In the genomic region with DNA sequence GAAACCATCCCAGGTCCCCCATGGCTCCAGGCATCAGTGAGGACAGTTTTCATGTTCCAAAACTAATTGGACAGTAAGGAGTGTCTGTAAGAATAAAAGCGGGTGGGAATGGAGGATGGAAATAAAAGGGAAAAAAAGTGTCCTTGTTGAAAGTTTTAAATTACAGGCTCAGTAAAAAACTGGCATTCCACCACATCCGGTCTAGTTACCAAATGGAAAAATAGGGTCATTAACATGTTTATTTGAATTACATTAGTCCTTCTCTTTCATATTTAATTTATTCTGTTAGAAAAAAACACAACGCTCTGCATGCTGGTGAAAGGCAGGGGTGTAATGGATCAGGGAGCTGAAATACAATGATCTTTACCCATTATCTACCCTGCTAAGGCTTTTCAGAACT, we compare ENCODE assay signal across 12 cellular contexts.
DNase-seq lines count a peak whose midpoint lies in the region; ATAC-seq and TF ChIP-seq lines count a peak whose summit lies in the region.
"Had no signal": no experiment of that assay in that cellular context is flagged by ENCODE, and none has a peak within 500 bp of the region (broad histone marks: within the 10 kb centered on the region; RNA-seq: fewer than 3 reads in every experiment).

No MANE protein-coding gene starts in this region.

- no peak for TF ChIP-seq EP300 in tibial nerve (IDR thresholded peaks at IDR 0.05)

- no peaks in the 10 kb centered on the region for H3K36me3 ChIP-seq in tibial nerve
- H3K36me3 ChIP-seq in CD4-positive, alpha-beta memory T cell (ENCODE audit: insufficient read depth, low read length): no peaks in the 10 kb centered on the region

- peaks cover 0 to 88% (median 22%) of the 10 kb centered on the region in 4 donors for H3K4me1 ChIP-seq in tibial nerve
- H3K4me1 ChIP-seq in CD4-positive, alpha-beta memory T cell (ENCODE audit: insufficient read depth, low read length): no peaks in the 10 kb centered on the region

- H3K36me3 Mint-ChIP-seq in CD4-positive, alpha-beta memory T cell: peaks cover 0 to 9% of the 10 kb centered on the region in 2 donors

- WGBS in tibial nerve, 2 donors: 23 to 26% methylated on average over 3 of the region's 3 CpGs

- no peak for TF ChIP-seq CTCF in tibial nerve (IDR thresholded peaks at IDR 0.05)

- H3K4me3 ChIP-seq in tibial nerve: no peak overlapping the region
- no peak overlapping the region for H3K4me3 ChIP-seq in CD4-positive, alpha-beta memory T cell (ENCODE audit: low read length in 2 of 2)
- H3K4me3 ChIP-seq: mucosa of descending colon had no signal

- no peaks in the 10 kb centered on the region for H3K9me3 ChIP-seq in tibial nerve
- H3K9me3 ChIP-seq in CD4-positive, alpha-beta memory T cell (ENCODE audit: control insufficient read depth in 1 of 2, low read length in 2 of 2): no peaks in the 10 kb centered on the region
- H3K9me3 ChIP-seq: mucosa of descending colon had no signal

- intact Hi-C loops in Right ventricle myocardium superior (cut with DNase I) (no loop called here), left ventricle myocardium superior (cut with micrococcal nuclease) (no loop called here), left colon (cut with DNase I, micrococcal nuclease) (no loop called here)
- intact Hi-C loops in CD4-positive, alpha-beta memory T cell (cut with micrococcal nuclease): no loop called here

- POLR2A ChIA-PET in CD4-positive, alpha-beta memory T cell (lab: Charles Lee; ENCODE audit: partially characterized antibody): no interaction called here

- no peak overlapping the region for H3K27ac Mint-ChIP-seq in CD4-positive, alpha-beta memory T cell

- H3K9me3 Mint-ChIP-seq in CD4-positive, alpha-beta memory T cell: no peaks in the 10 kb centered on the region

- no peak overlapping the region for H3K4me3 Mint-ChIP-seq in CD4-positive, alpha-beta memory T cell

- peaks cover 4 to 12% (median 9%) of the 10 kb centered on the region in 4 donors for H3K4me1 Mint-ChIP-seq in CD4-positive, alpha-beta memory T cell

- DNase-seq in Right ventricle myocardium superior (no peak), left ventricle myocardium superior (no peak), lung microvascular endothelial cell (ENCODE audit: low read depth in 2 of 2) (peak; percentile 47 to 84), tibial nerve (ENCODE audit: low spot score in 2 of 2) (no peak), left colon (no peak)
- DNase-seq in CD4-positive, alpha-beta memory T cell: no peak
- DNase-seq: mucosa of descending colon; NCI-H1436 treated with DMSO at 0.1 percent for 48 hours; NK-92 treated with Interleukin-12 subunit alpha and Interleukin-12 subunit beta, amount 100 ng/mL, for 24 hours; stimulated activated CD4-positive, alpha-beta T cell treated with anti-CD3 and anti-CD28 coated beads, Interleukin-1b, Interleukin-23, amount 100 ng/mL, for 48 hours had no signal

- CTCF ChIA-PET in CD4-positive, alpha-beta memory T cell (lab: Charles Lee; ENCODE audit: partially characterized antibody): interaction anchor here (0.9 kb wide), 1 partner anchor 9 kb away, joined by 3 read pairs; no protein-coding TSS in a partner anchor

- ATAC-seq in Right ventricle myocardium superior (ENCODE audit: poor library complexity) (peak; percentile 7), left ventricle myocardium superior (no peak), left colon (no peak), GM19351 (IDR thresholded peaks at IDR 0.05; ENCODE audit: unreplicated experiment) (no peak)
- ATAC-seq: mucosa of descending colon had no signal

- no peaks in the 10 kb centered on the region for H3K27me3 Mint-ChIP-seq in CD4-positive, alpha-beta memory T cell

- H3K27ac ChIP-seq in cingulate gyrus (ENCODE audit: low read depth, low read length): peak overlapping the region; percentile 43
- H3K27ac ChIP-seq in tibial nerve: peak overlapping the region in 3 of 4 donors; percentile 12 to 70 (median 70)
- H3K27ac ChIP-seq in CD4-positive, alpha-beta memory T cell (ENCODE audit: low read depth, low read length): no peak overlapping the region

- no peak for TF ChIP-seq POLR2A in tibial nerve (IDR thresholded peaks at IDR 0.05)

- H3K27me3 ChIP-seq in tibial nerve: no peaks in the 10 kb centered on the region
- H3K27me3 ChIP-seq in CD4-positive, alpha-beta memory T cell (ENCODE audit: insufficient read depth, low read length): no peaks in the 10 kb centered on the region

Comparison
In these comparisons a context has a peak if more than half of its experiments do, and no peak if none do; other contexts are left out.
1. DNase-seq: peak in lung microvascular endothelial cell (2 of 2); none in Right ventricle myocardium superior (single experiment), left ventricle myocardium superior (single experiment), tibial nerve (0 of 2), CD4-positive, alpha-beta memory T cell (0 of 5) and left colon (0 of 2).